In genomic region chr13:75452564-75452963, GRCh38 we compare ENCODE assay signal across 1 cellular context.
TF ChIP-seq lines count a peak whose summit lies in the region.

No MANE protein-coding gene starts in this region.

TF ChIP-seq in WTC11, 78 proteins besides CTCF, POLR2A, EP300 and RAD21 (continued from another document):
- TF ChIP-seq MLX (CRISPR knock-in tag; IDR thresholded peaks at IDR 0.05), result no peak
